In the genomic region with DNA sequence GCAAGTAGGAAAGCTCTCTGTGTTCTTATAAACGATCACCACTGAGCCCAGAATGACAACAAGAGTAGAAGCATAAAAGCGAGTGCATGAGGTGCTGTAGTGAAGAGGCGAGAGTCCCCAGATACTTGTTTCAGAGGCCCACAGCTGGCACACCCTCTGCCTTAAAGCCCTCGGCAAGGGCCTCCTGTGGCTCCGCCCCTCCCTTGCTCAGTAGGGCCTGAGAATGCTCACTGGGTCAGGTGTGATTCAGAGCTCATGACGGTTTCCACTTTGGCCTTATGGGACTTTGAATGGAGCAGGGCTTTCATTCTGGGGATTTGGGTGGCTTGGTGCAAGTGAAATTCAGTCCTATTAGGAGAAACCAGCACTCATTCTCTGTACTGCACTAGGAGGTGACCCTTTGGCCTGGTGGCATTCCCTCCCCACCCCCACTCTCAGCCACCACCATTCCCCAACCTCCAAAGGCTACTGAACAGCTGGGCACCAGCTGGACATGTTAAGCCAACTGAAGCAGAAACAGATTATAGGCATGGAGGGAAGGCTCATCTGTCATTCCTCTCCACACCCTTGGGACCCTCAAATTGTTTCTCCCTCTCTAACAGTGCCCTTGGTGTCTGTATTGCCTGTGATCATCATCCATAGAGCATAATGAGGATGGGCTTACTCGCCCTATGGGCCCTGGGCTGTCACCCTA, we compare ENCODE assay signal across 23 cellular contexts.
DNase-seq lines count a peak whose midpoint lies in the region; TF ChIP-seq lines count a peak whose summit lies in the region.
"Had no signal": no experiment of that assay in that cellular context is flagged by ENCODE, and none has a peak within 500 bp of the region (broad histone marks: within the 10 kb centered on the region; RNA-seq: fewer than 3 reads in every experiment).

No MANE protein-coding gene starts in this region.

- H3K4me1 ChIP-seq in endodermal cell (ENCODE audit: control insufficient read depth, insufficient read depth, low read length) = no peaks in the 10 kb centered on the region
- H3K4me1 ChIP-seq: BE2C, Caco-2, esophagus muscularis mucosa, gastroesophageal sphincter, tibial nerve had no signal

- peaks cover 4% of the 10 kb centered on the region for H3K36me3 ChIP-seq in endodermal cell (ENCODE audit: control insufficient read depth, insufficient read depth, low read length)
- H3K36me3 ChIP-seq: BE2C had no signal

- no peaks in the 10 kb centered on the region for H3K9me3 Mint-ChIP-seq in endodermal cell
- H3K9me3 Mint-ChIP-seq: activated T-helper 1 cell treated with anti-CD3 and anti-CD28 coated beads, Interleukin-12 subunit alpha, Interleukin-12 subunit beta, Interleukin-2, Interleukin-4 antibody, amounts not matched to agents 30 ng/mL and 10 ng/mL and 1 ng/mL, durations not matched to agents 14 hours and 24 hours and 36 hours had no signal

- H3K27me3 ChIP-seq in endodermal cell (ENCODE audit: control insufficient read depth, insufficient read depth, low read length, poor library complexity, severe bottlenecking) = no peaks in the 10 kb centered on the region
- H3K27me3 ChIP-seq: BE2C, esophagus muscularis mucosa, gastroesophageal sphincter, tibial nerve had no signal

- in situ Hi-C loops in ACHN (cut with HindIII; ENCODE audit: low pct_ligation_motif_present, low pct_unique_long_range_greater_than_20kb, low sequenced_read_pairs) = no loop called here

- no peak overlapping the region for H3K4me3 ChIP-seq in endodermal cell (ENCODE audit: low read length)
- H3K4me3 ChIP-seq: esophagus muscularis mucosa, gastroesophageal sphincter, tibial nerve had no signal

- H3K27me3 Mint-ChIP-seq in endodermal cell (ENCODE audit: insufficient read depth) = no peaks in the 10 kb centered on the region
- H3K27me3 Mint-ChIP-seq: progenitor cell of endocrine pancreas had no signal

- H3K9ac ChIP-seq in endodermal cell (ENCODE audit: extremely low read depth, low read length, poor library complexity, severe bottlenecking) = no peak overlapping the region

- H3K27ac ChIP-seq in endodermal cell (ENCODE audit: low read depth, low read length) = no peak overlapping the region
- H3K27ac ChIP-seq: esophagus muscularis mucosa, gastroesophageal sphincter, tibial nerve had no signal

- peak; percentile 2 for DNase-seq in DMS53 (lab: John Stamatoyannopoulos, UW)
- DNase-seq in DMS53 treated with DMSO at 0.1 percent for 48 hours (lab: John Stamatoyannopoulos, UW; ENCODE audit: unreplicated experiment) = no peak
- peak; percentile 48 for DNase-seq in NCI-H2171 (lab: John Stamatoyannopoulos, UW)
- peak; percentile 58 for DNase-seq in endodermal cell
- DNase-seq in retina = peak; percentile 67
- DNase-seq in activated CD4-positive, CD25-positive, alpha-beta regulatory T cell treated with anti-CD3 and anti-CD28 coated beads, Interleukin-2, amount 50 U/mL, for 72 hours = no peak
- DNase-seq in ecto neural progenitor cell (ENCODE audit: low spot score) = no peak
- no peak for DNase-seq in ACHN
- DNase-seq: 8988T; BE2C; Caco-2; effector CD4-positive, alpha-beta T cell; NCI-H345; stimulated activated CD4-positive, alpha-beta T cell treated with anti-CD3 and anti-CD28 coated beads, Interleukin-1b, Interleukin-23, amount 100 ng/mL, for 48 hours; stimulated activated naive CD4-positive, alpha-beta T cell treated with Interleukin-2 at 50 U/mL for 16 hours; T1000 had no signal

- no peaks in the 10 kb centered on the region for H3K9me3 ChIP-seq in endodermal cell (ENCODE audit: control insufficient read depth, low read length)
- H3K9me3 ChIP-seq: BE2C, Caco-2, esophagus muscularis mucosa, gastroesophageal sphincter, tibial nerve had no signal

- no peaks in the 10 kb centered on the region for H3K4me1 Mint-ChIP-seq in endodermal cell
- H3K4me1 Mint-ChIP-seq: mesothelial cell of epicardium had no signal

- WGBS in endodermal cell (ENCODE audit: insufficient coverage in 1 of 2, insufficient read length in 1 of 2), 2 experiments = 88 to 100% methylated on average over 3 to 7 of the region's 7 CpGs

- H3K4me3 Mint-ChIP-seq in endodermal cell = no peak overlapping the region
- H3K4me3 Mint-ChIP-seq: activated naive CD8-positive, alpha-beta T cell; activated T-helper 1 cell treated with anti-CD3 and anti-CD28 coated beads, Interleukin-12 subunit alpha, Interleukin-12 subunit beta, Interleukin-2, Interleukin-4 antibody, amounts not matched to agents 30 ng/mL and 10 ng/mL and 1 ng/mL, durations not matched to agents 14 hours and 24 hours and 36 hours; mesothelial cell of epicardium had no signal

- peaks cover 80% of the 10 kb centered on the region for H3K36me3 Mint-ChIP-seq in endodermal cell (ENCODE audit: low read depth)
- H3K36me3 Mint-ChIP-seq: activated naive CD8-positive, alpha-beta T cell had no signal

- no peak for TF ChIP-seq CTCF in endodermal cell (conservative IDR thresholded peaks at IDR 0.05)

- H3K27ac Mint-ChIP-seq in endodermal cell = no peak overlapping the region
- H3K27ac Mint-ChIP-seq: activated naive CD8-positive, alpha-beta T cell; activated T-helper 1 cell treated with anti-CD3 and anti-CD28 coated beads, Interleukin-12 subunit alpha, Interleukin-12 subunit beta, Interleukin-2, Interleukin-4 antibody, amounts not matched to agents 30 ng/mL and 10 ng/mL and 1 ng/mL, durations not matched to agents 14 hours and 24 hours and 36 hours; mesothelial cell of epicardium; progenitor cell of endocrine pancreas had no signal

Comparison
In these comparisons a context has a peak if more than half of its experiments do, and no peak if none do; other contexts are left out.
1. DNase-seq: peak in DMS53 (single experiment), NCI-H2171 (single experiment), endodermal cell (single experiment) and retina (single experiment); none in DMS53 treated with DMSO at 0.1 percent for 48 hours (single experiment), activated CD4-positive, CD25-positive, alpha-beta regulatory T cell treated with anti-CD3 and anti-CD28 coated beads, Interleukin-2, amount 50 U/mL, for 72 hours (single experiment), ecto neural progenitor cell (single experiment) and ACHN (single experiment).